In the genomic region with DNA sequence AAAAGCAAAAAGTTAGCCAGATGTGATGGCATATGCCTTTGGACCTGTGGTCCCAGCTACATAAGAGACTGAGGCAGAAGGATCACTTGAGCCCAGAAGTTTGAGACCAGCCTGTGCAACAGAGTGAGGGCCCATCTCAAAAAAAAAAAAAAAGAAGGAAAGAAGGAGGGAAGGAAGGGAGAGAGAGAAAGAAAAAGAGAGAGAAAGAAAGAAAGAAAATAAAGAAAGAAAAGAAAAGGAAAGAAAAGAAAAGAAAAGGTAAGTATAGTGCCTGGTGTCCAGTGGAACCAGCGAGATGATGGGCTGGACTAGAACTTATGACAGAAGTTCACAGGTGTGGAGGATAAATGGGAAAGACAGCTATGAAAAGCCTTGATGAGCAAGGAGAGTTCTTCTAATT, we compare ENCODE assay signal across 16 cellular contexts.
DNase-seq lines count a peak whose midpoint lies in the region; ATAC-seq, FAIRE-seq and TF ChIP-seq lines count a peak whose summit lies in the region.
"Had no signal": no experiment of that assay in that cellular context is flagged by ENCODE, and none has a peak within 500 bp of the region (broad histone marks: within the 10 kb centered on the region; RNA-seq: fewer than 3 reads in every experiment).

No MANE protein-coding gene starts in this region.

- H3K4me1 Mint-ChIP-seq in activated B cell treated with CpG ODN at 0.5 μM for 24 hours (peaks cover 46% of the 10 kb centered on the region), memory B cell (peaks cover 40% of the 10 kb centered on the region)

- H3K4me3 Mint-ChIP-seq in activated B cell treated with CpG ODN at 0.5 μM for 24 hours = peak overlapping the region; percentile 25
- H3K4me3 Mint-ChIP-seq in memory B cell = peak overlapping the region; percentile 84
- H3K4me3 Mint-ChIP-seq: CD4-positive, alpha-beta T cell had no signal

- no peak for TF ChIP-seq EP300 in transverse colon (IDR thresholded peaks at IDR 0.05; ENCODE audit: low read depth)

- no peaks in the 10 kb centered on the region for H3K36me3 Mint-ChIP-seq in activated B cell treated with CpG ODN at 0.5 μM for 24 hours (ENCODE audit: low read depth)
- H3K36me3 Mint-ChIP-seq in memory B cell = peaks cover 2% of the 10 kb centered on the region

- WGBS in transverse colon (ENCODE audit: low coverage in 1 of 2), 2 donors = 90 to 95% methylated on average over 1 of the region's 1 CpG

- no peaks in the 10 kb centered on the region for H3F3A ChIP-seq in MM.1S (ENCODE audit: insufficient read depth, low read length)

- intact Hi-C loops in activated B cell treated with CpG ODN at 0.5 μM for 24 hours (cut with micrococcal nuclease) = no loop called here
- intact Hi-C loops in transverse colon (cut with DNase I; ENCODE audit: low total_unique reads) = no loop called here

- no peak overlapping the region for H3K4me2 ChIP-seq in MM.1S (ENCODE audit: low read depth, low read length)
- H3K4me2 ChIP-seq: SK-N-SH had no signal

- in situ Hi-C loops in transverse colon (cut with MboI; ENCODE audit: low pct_ligation_motif_present in 1 of 4, low pct_unique_long_range_greater_than_20kb in 1 of 4, low sequenced_read_pairs in 3 of 4) = no loop called here

- no peaks in the 10 kb centered on the region for H3K9me2 ChIP-seq in MM.1S (replicated peaks; ENCODE audit: insufficient read depth, low read length)
- H3K9me2 ChIP-seq: SK-N-SH had no signal

- H4K20me1 ChIP-seq in MM.1S (ENCODE audit: insufficient read depth, low read length) = no peaks in the 10 kb centered on the region

- TF ChIP-seq POLR2A in transverse colon (IDR thresholded peaks at IDR 0.05) = no peak

- H3K4me3 ChIP-seq in HEK293 (ENCODE audit: low read depth, low read length) = no peak overlapping the region
- no peak overlapping the region for H3K4me3 ChIP-seq in transverse colon
- H3K4me3 ChIP-seq in MM.1S (ENCODE audit: low read length) = no peak overlapping the region

- H3K27ac Mint-ChIP-seq in activated B cell treated with CpG ODN at 0.5 μM for 24 hours = peak overlapping the region; percentile 20
- H3K27ac Mint-ChIP-seq in memory B cell = peak overlapping the region; percentile 80
- H3K27ac Mint-ChIP-seq: CD4-positive, alpha-beta T cell had no signal

- DNase-seq in activated B cell treated with CpG ODN at 0.5 μM for 24 hours (no peak), memory B cell (ENCODE audit: low spot score in 2 of 2) (no peak), transverse colon (no peak), RCC 7860 (ENCODE audit: low spot score) (no peak), MM.1S (no peak)
- DNase-seq: CD4-positive, alpha-beta T cell; HCEC 1CT; KBM-7; NCI-H1436 treated with DMSO at 0.1 percent for 48 hours; NCI-H2081; NCI-H510A treated with DMSO at 0.1 percent for 48 hours; Right ventricle myocardium superior; SK-N-SH had no signal

- TF ChIP-seq CTCF in HEK293 (tag by site-specific recombination; IDR thresholded peaks at IDR 0.05) (no peak), activated B cell treated with CpG ODN at 0.5 μM for 24 hours (IDR thresholded peaks at IDR 0.05) (no peak), transverse colon (IDR thresholded peaks at IDR 0.05) (no peak), MM.1S (IDR thresholded peaks at IDR 0.05; ENCODE audit: low read length) (no peak)

- H3K27me3 ChIP-seq in transverse colon (no peaks in the 10 kb centered on the region), MM.1S (replicated peaks; ENCODE audit: insufficient read depth, low read length) (no peaks in the 10 kb centered on the region)

- H3K4me1 ChIP-seq in HEK293 (ENCODE audit: control insufficient read depth, insufficient read depth, low read length) (no peaks in the 10 kb centered on the region), transverse colon (peaks cover 0 to 39% (median 22%) of the 10 kb centered on the region in 4 donors), MM.1S (ENCODE audit: low read length) (no peaks in the 10 kb centered on the region)

- H3K27ac ChIP-seq in HEK293 (ENCODE audit: extremely low read depth, low read depth, low read length) (no peak overlapping the region), transverse colon (peak overlapping the region; percentile 61 to 84 (median 77)), MM.1S (ENCODE audit: low read length) (no peak overlapping the region)

- CTCF ChIA-PET in HEK293 (lab: Yijun Ruan, JAX) (no interaction called here), activated B cell treated with CpG ODN at 0.5 μM for 24 hours (lab: Charles Lee) (no interaction called here)

- no peaks in the 10 kb centered on the region for H3K79me2 ChIP-seq in MM.1S (ENCODE audit: low read length)

- no peak for FAIRE-seq in RCC 7860 (lab: Jason Lieb, UNC)

- no peaks in the 10 kb centered on the region for H3K27me3 Mint-ChIP-seq in activated B cell treated with CpG ODN at 0.5 μM for 24 hours
- no peaks in the 10 kb centered on the region for H3K27me3 Mint-ChIP-seq in memory B cell

- H3K36me3 ChIP-seq in HEK293 (ENCODE audit: control insufficient read depth in 2 of 2, insufficient read depth in 1 of 2, low read length in 2 of 2) (no peaks in the 10 kb centered on the region), transverse colon (no peaks in the 10 kb centered on the region), MM.1S (replicated peaks; ENCODE audit: insufficient read depth, low read length) (no peaks in the 10 kb centered on the region)

- no peaks in the 10 kb centered on the region for H3K9me3 Mint-ChIP-seq in activated B cell treated with CpG ODN at 0.5 μM for 24 hours
- H3K9me3 Mint-ChIP-seq in memory B cell = no peaks in the 10 kb centered on the region
- H3K9me3 Mint-ChIP-seq: CD4-positive, alpha-beta T cell had no signal

- POLR2A ChIA-PET in HEK293 (lab: Yijun Ruan, JAX) = no interaction called here
- POLR2A ChIA-PET in activated B cell treated with CpG ODN at 0.5 μM for 24 hours (lab: Charles Lee) = no interaction called here

- no peaks in the 10 kb centered on the region for H3K9me3 ChIP-seq in HEK293 (ENCODE audit: control insufficient read depth, insufficient read depth, low read depth, low read length)
- H3K9me3 ChIP-seq in transverse colon = peaks cover 0 to 2% of the 10 kb centered on the region in 2 donors
- H3K9me3 ChIP-seq in MM.1S (replicated peaks; ENCODE audit: insufficient read depth, low read length) = no peaks in the 10 kb centered on the region
- H3K9me3 ChIP-seq: SK-N-SH had no signal

- ATAC-seq in activated B cell treated with CpG ODN at 0.5 μM for 24 hours (ENCODE audit: low read depth) = no peak
- ATAC-seq in memory B cell (ENCODE audit: low read depth) = no peak
- ATAC-seq in HG03039 (IDR thresholded peaks at IDR 0.05; ENCODE audit: unreplicated experiment) = no peak
- ATAC-seq: Panc1 had no signal

- H3K9ac ChIP-seq in MM.1S (ENCODE audit: low read length) = no peak overlapping the region
- H3K9ac ChIP-seq: SK-N-SH had no signal

- H2AFZ ChIP-seq in MM.1S (ENCODE audit: low read length) = no peak overlapping the region

TF ChIP-seq in HEK293, 187 proteins besides CTCF, POLR2A, EP300 and RAD21:
- no peak for TF ChIP-seq ZXDB (tag by site-specific recombination; IDR thresholded peaks at IDR 0.05)
- TF ChIP-seq, protein P1, sequence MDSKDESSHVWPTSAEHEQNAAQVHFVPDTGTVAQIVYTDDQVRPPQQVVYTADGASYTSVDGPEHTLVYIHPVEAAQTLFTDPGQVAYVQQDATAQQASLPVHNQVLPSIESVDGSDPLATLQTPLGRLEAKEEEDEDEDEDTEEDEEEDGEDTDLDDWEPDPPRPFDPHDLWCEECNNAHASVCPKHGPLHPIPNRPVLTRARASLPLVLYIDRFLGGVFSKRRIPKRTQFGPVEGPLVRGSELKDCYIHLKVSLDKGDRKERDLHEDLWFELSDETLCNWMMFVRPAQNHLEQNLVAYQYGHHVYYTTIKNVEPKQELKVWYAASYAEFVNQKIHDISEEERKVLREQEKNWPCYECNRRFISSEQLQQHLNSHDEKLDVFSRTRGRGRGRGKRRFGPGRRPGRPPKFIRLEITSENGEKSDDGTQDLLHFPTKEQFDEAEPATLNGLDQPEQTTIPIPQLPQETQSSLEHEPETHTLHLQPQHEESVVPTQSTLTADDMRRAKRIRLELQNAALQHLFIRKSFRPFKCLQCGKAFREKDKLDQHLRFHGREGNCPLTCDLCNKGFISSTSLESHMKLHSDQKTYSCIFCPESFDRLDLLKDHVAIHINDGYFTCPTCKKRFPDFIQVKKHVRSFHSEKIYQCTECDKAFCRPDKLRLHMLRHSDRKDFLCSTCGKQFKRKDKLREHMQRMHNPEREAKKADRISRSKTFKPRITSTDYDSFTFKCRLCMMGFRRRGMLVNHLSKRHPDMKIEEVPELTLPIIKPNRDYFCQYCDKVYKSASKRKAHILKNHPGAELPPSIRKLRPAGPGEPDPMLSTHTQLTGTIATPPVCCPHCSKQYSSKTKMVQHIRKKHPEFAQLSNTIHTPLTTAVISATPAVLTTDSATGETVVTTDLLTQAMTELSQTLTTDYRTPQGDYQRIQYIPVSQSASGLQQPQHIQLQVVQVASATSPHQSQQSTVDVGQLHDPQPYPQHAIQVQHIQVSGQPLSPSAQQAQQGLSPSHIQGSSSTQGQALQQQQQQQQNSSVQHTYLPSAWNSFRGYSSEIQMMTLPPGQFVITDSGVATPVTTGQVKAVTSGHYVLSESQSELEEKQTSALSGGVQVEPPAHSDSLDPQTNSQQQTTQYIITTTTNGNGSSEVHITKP (tag by site-specific recombination; IDR thresholded peaks at IDR 0.05) = no peak
- no peak for TF ChIP-seq YY2 (tag by site-specific recombination; IDR thresholded peaks at IDR 0.05)
- TF ChIP-seq ZNF366 (tag by site-specific recombination; conservative IDR thresholded peaks at IDR 0.05) = 0 out of 2 replicates have a peak, but pooled peaks have one; percentile 28

Comparison
In these comparisons a context has a peak if more than half of its experiments do, and no peak if none do; other contexts are left out.
1. H3K27ac ChIP-seq: peak in transverse colon (4 of 4); none in HEK293 (single experiment) and MM.1S (single experiment).